Comparison of ENCODE assay signal across 13 cellular contexts in the genomic region with DNA sequence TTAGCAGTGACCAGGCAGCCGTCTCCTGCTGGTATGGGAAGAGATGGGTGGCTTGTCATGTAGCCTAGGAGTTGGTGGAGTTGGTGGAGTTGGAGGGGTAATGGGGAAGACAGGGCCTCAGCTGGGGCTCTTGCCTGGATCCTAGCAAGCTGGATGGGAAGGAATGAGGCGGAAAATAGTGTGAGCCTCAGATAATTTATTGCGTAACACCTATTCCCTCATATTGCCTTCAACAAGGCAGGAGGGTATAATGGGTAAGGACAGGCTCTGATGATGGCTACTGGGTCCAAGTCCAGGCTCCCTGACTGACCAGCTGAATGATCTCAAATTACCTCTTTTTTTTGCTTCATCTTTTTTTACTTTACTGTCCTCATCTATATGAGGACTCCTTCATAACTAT. TPM values are rescaled to one million over a fixed set of nuclear protein-coding genes. Genes with fewer than 3 reads are reported as not detected.
DNase-seq lines count a peak whose midpoint lies in the region; ATAC-seq and TF ChIP-seq lines count a peak whose summit lies in the region.
"Had no signal": no experiment of that assay in that cellular context is flagged by ENCODE, and none has a peak within 500 bp of the region (broad histone marks: within the 10 kb centered on the region; RNA-seq: fewer than 3 reads in every experiment).

No MANE protein-coding gene starts in this region.

- H3K27ac Mint-ChIP-seq in activated naive CD8-positive, alpha-beta T cell = peak overlapping the region; percentile 80
- H3K27ac Mint-ChIP-seq in immature natural killer cell = peak overlapping the region; percentile 13 to 78 (median 64)

- TF ChIP-seq CTCF in right atrium auricular region (IDR thresholded peaks at IDR 0.05) = no peak

- WGBS in thymus = 98% methylated on average over 3 of the region's 3 CpGs

- H3K27me3 Mint-ChIP-seq in activated naive CD8-positive, alpha-beta T cell = no peaks in the 10 kb centered on the region
- H3K27me3 Mint-ChIP-seq in immature natural killer cell (ENCODE audit: low read depth in 3 of 3) = peaks cover 0 to 6% (median 0%) of the 10 kb centered on the region in 3 donors

- no peak overlapping the region for H3K4me3 ChIP-seq in right atrium auricular region
- H3K4me3 ChIP-seq in thymus (ENCODE audit: low read length) = no peak overlapping the region
- H3K4me3 ChIP-seq: SJCRH30, upper lobe of left lung had no signal

- H3K9me3 ChIP-seq in right atrium auricular region = no peaks in the 10 kb centered on the region
- H3K9me3 ChIP-seq in thymus (ENCODE audit: control insufficient read depth) = no peaks in the 10 kb centered on the region
- H3K9me3 ChIP-seq: SJCRH30, upper lobe of left lung had no signal

- H3K4me3 Mint-ChIP-seq in activated naive CD8-positive, alpha-beta T cell = no peak overlapping the region
- peak overlapping the region in 2 of 5 donors; percentile 1 to 12 for H3K4me3 Mint-ChIP-seq in immature natural killer cell

- H3K4me1 ChIP-seq in right atrium auricular region = peaks cover 0 to 95% of the 10 kb centered on the region in 2 donors
- H3K4me1 ChIP-seq in thymus (ENCODE audit: control insufficient read depth, insufficient read depth, low read length) = no peaks in the 10 kb centered on the region
- H3K4me1 ChIP-seq: SJCRH30 had no signal

- H3K36me3 Mint-ChIP-seq in activated naive CD8-positive, alpha-beta T cell = peaks cover 4% of the 10 kb centered on the region
- peaks cover 5 to 21% (median 14%) of the 10 kb centered on the region in 3 donors for H3K36me3 Mint-ChIP-seq in immature natural killer cell

- H3K27me3 ChIP-seq in right atrium auricular region = no peaks in the 10 kb centered on the region
- no peaks in the 10 kb centered on the region for H3K27me3 ChIP-seq in thymus (ENCODE audit: control insufficient read depth, insufficient read depth)
- H3K27me3 ChIP-seq: SJCRH30, upper lobe of left lung had no signal

- H3K36me3 ChIP-seq in right atrium auricular region (peaks cover 27% of the 10 kb centered on the region), thymus (ENCODE audit: control insufficient read depth, insufficient read depth) (peaks cover 49% of the 10 kb centered on the region)

- DNase-seq in right atrium auricular region (ENCODE audit: low spot score) (no peak), cardiac septum (ENCODE audit: low spot score) (no peak), immature natural killer cell (no peak), NCI-H1436 (lab: John Stamatoyannopoulos, UW) (no peak), SHP77 treated with DMSO at 0.1 percent for 48 hours (lab: John Stamatoyannopoulos, UW) (no peak)
- DNase-seq: anterior cingulate cortex, EL, NCI-H1092 treated with DMSO at 0.1 percent for 48 hours, SJCRH30, upper lobe of left lung had no signal

- intact Hi-C loops in cardiac septum (cut with DNase I) = no loop called here

- H3K27ac ChIP-seq in right atrium auricular region (peak overlapping the region; percentile 98 to 100), thymus (ENCODE audit: low read depth) (peak overlapping the region; percentile 36)
- H3K27ac ChIP-seq: SJCRH30, upper lobe of left lung had no signal

- no peak for ATAC-seq in HG02642 (IDR thresholded peaks at IDR 0.05; ENCODE audit: poor library complexity, unreplicated experiment)

- H3K4me1 Mint-ChIP-seq in activated naive CD8-positive, alpha-beta T cell (ENCODE audit: low read depth) = peaks cover 51% of the 10 kb centered on the region
- H3K4me1 Mint-ChIP-seq in immature natural killer cell = peaks cover 40 to 53% of the 10 kb centered on the region in 2 donors

- H3K9me3 Mint-ChIP-seq in activated naive CD8-positive, alpha-beta T cell (ENCODE audit: low read depth) = no peaks in the 10 kb centered on the region
- no peaks in the 10 kb centered on the region for H3K9me3 Mint-ChIP-seq in immature natural killer cell

RNA-seq across cellular contexts. Expression of gene MAP7D1, which starts 12.6 kb away (rescaled TPM):
- total RNA-seq in right atrium auricular region = 100 to 1,000 TPM; 353 to 356 TPM
- 262 TPM for total RNA-seq in cardiac septum
- 10 to 100 TPM; 12.4 to 41.9 (median 17.9) TPM for polyA plus RNA-seq in immature natural killer cell
- 68.6 TPM for polyA plus RNA-seq in thymus

RNA-seq across cellular contexts. Expression of gene TRAPPC3, which starts 19.3 kb away (rescaled TPM):
- total RNA-seq in right atrium auricular region (10 to 100 TPM; 62.0 to 81.6 TPM), cardiac septum (47.9 TPM)
- polyA plus RNA-seq in immature natural killer cell (100 to 1,000 TPM; 113 to 219 (median 129) TPM), thymus (73.6 TPM)

RNA-seq across cellular contexts. Expression of gene COL8A2, which starts 43.5 kb away (rescaled TPM):
- total RNA-seq in right atrium auricular region = 1 to 10 TPM; 3.5 to 4.5 TPM
- 1.7 TPM for total RNA-seq in cardiac septum
- polyA plus RNA-seq in immature natural killer cell = under 1 TPM in 1 of 3 donors, not detected in 2; 0.12 TPM
- 6.7 TPM for polyA plus RNA-seq in thymus

RNA-seq across cellular contexts. Expression of gene THRAP3, which starts 55.7 kb away (rescaled TPM):
- total RNA-seq in right atrium auricular region (10 to 100 TPM; 64.3 to 66.4 TPM), cardiac septum (86.5 TPM)
- polyA plus RNA-seq in immature natural killer cell (100 to 1,000 TPM in 1 of 3 donors, 10 to 100 TPM in 2; 61.6 to 103 (median 70.7) TPM), thymus (47.6 TPM)
